2 cellular contexts compared by ENCODE assay signal in genomic region chr2:208174144-208174543, GRCh38.
TF ChIP-seq lines count a peak whose summit lies in the region.

No MANE protein-coding gene starts in this region.

TF ChIP-seq in A549, 52 proteins besides CTCF, POLR2A, EP300 and RAD21:
- TF ChIP-seq HOXB5 (CRISPR knock-in tag; IDR thresholded peaks at IDR 0.05) (no peak), MAFK (IDR thresholded peaks at IDR 0.05; ENCODE audit: partially characterized antibody) (peak; percentile 16)

TF ChIP-seq in H1, 55 proteins besides CTCF, POLR2A, EP300 and RAD21:
- TF ChIP-seq JUND (IDR thresholded peaks at IDR 0.05; ENCODE audit: low read length) (no peak), RFX5 (IDR thresholded peaks at IDR 0.05; ENCODE audit: borderline replicate concordance, low read depth, low read length) (no peak), HDAC2 (IDR thresholded peaks at IDR 0.05; ENCODE audit: borderline replicate concordance in 1 of 2, low read depth in 2 of 2, low read length in 2 of 2) (no peak), BRCA1 (IDR thresholded peaks at IDR 0.05; ENCODE audit: low read depth, low read length) (no peak), CTBP2 (IDR thresholded peaks at IDR 0.05; ENCODE audit: borderline replicate concordance, insufficient read depth, insufficient read length, low read length) (no peak), GABPA (IDR thresholded peaks at IDR 0.05; ENCODE audit: borderline replicate concordance, insufficient read depth, low read length) (no peak), YY1 (IDR thresholded peaks at IDR 0.05; ENCODE audit: low read depth, low read length) (no peak), CREB1 (IDR thresholded peaks at IDR 0.05) (no peak), CEBPB (IDR thresholded peaks at IDR 0.05; ENCODE audit: low read depth, low read length) (no peak), SP1 (IDR thresholded peaks at IDR 0.05; ENCODE audit: low read depth, low read length) (no peak), CHD2 (IDR thresholded peaks at IDR 0.05; ENCODE audit: low read length) (no peak), RXRA (IDR thresholded peaks at IDR 0.05; ENCODE audit: insufficient read depth, low read depth, low read length) (no peak), TEAD4 (IDR thresholded peaks at IDR 0.05; ENCODE audit: low read depth, low read length) (no peak), ZNF274 (IDR thresholded peaks at IDR 0.05; ENCODE audit: borderline replicate concordance, extremely low read depth, low read length) (no peak), ASH2L (IDR thresholded peaks at IDR 0.05; ENCODE audit: low read length) (no peak)
